Comparison of ENCODE assay signal across 22 cellular contexts in the genomic region with DNA sequence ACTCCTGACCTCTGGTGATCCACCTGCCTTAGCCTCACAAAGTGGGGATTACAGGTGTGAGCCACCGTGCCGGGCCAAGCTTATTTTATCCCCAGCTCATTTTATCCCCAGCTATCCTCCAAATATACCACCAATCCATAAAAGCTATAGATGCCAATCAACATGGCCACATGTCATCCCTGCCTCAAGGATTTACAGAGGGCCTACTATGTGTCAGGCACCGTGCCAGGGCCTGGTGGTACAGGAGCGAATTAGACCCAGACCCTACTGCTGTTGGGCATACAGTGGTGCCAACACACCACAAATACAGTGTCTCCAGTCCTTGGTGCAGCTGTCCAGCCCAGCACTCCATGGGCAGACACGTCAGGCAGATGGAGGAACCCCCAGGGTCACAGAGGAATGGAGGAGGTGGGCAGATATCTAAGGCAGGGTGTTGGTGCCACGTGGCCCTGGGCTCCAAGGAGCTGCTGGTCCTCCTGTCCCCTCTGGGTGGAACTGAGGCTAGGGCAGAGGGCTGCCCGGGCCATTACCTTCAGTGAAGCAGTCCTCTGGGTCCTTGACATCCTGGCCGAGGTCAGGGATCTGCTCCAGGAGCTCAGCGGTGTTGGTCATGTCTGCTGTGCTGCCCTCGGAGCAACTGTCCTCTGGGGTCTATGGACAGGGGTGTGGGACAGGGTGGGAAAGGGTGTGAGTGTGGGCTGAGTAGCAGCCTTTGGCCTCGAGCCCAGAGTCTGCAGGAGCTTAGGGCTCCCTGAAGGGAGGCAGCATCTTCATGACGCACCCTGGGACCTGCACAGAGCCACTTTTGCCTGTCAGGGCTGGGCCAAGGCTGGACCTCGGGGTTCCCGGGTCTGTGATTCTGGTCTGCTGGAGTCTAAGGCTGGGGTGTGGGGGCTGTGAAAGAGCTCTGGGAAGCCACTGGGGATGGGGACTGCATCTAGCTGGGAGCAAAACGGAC.
DNase-seq lines count a peak whose midpoint lies in the region; FAIRE-seq and TF ChIP-seq lines count a peak whose summit lies in the region.
"Had no signal": no experiment of that assay in that cellular context is flagged by ENCODE, and none has a peak within 500 bp of the region (broad histone marks: within the 10 kb centered on the region; RNA-seq: fewer than 3 reads in every experiment).

No MANE protein-coding gene starts in this region.

- no peak for TF ChIP-seq CTCF in HEK293 (tag by site-specific recombination; IDR thresholded peaks at IDR 0.05)
- TF ChIP-seq CTCF in D721Med (IDR thresholded peaks at IDR 0.05; ENCODE audit: insufficient read depth, missing control alignments) = no peak

- no peak overlapping the region for H3K4me3 Mint-ChIP-seq in activated CD4-positive, alpha-beta T cell treated with anti-CD3 and anti-CD28 coated beads, Interleukin-2, amount 10 ng/mL, durations not matched to agents 7 days and 5 days
- H3K4me3 Mint-ChIP-seq: activated naive CD4-positive, alpha-beta T cell treated with anti-CD3 and anti-CD28 coated beads for 36 hours; activated T-cell treated with anti-CD3 and anti-CD28 coated beads, Interleukin-2, amount 50 U/mL, for 24 hours; CD8-positive, alpha-beta memory T cell; HFFc6 had no signal

- DNase-seq in activated CD4-positive, alpha-beta T cell treated with anti-CD3 and anti-CD28 coated beads, Interleukin-2, amount 10 ng/mL, durations not matched to agents 7 days and 5 days = peak; percentile 4
- DNase-seq in activated CD4-positive, alpha-beta T cell treated with anti-CD3 and anti-CD28 coated beads, Interleukin-2, amount 50 U/mL, for 48 hours = no peak
- peak; percentile 45 for DNase-seq in islet precursor cell
- DNase-seq in stimulated activated CD8-positive, alpha-beta memory T cell treated with anti-CD3 and anti-CD28 coated beads, Interleukin-4, amount 100 ng/mL, for 48 hours = peak; percentile 17
- DNase-seq in NCI-H69 (lab: John Stamatoyannopoulos, UW) = no peak
- no peak for DNase-seq in D721Med (ENCODE audit: insufficient read length, low spot score)
- DNase-seq in NCI-H446 (lab: John Stamatoyannopoulos, UW) = no peak
- DNase-seq: activated CD4-positive, alpha-beta T cell treated with anti-CD3 and anti-CD28 coated beads for 48 hours; activated naive CD4-positive, alpha-beta T cell treated with anti-CD3 and anti-CD28 coated beads for 36 hours; activated T-cell treated with anti-CD3 and anti-CD28 coated beads, Interleukin-2, amount 50 U/mL, for 24 hours; CD8-positive, alpha-beta memory T cell; dermis blood vessel endothelial cell; DMS79 treated with DMSO at 0.1 percent for 48 hours; HFFc6; NCI-H1436 treated with DMSO at 0.1 percent for 48 hours; NCI-H510A treated with DMSO at 0.1 percent for 48 hours; stimulated activated CD4-positive, alpha-beta T cell treated with anti-CD3 and anti-CD28 coated beads, Interleukin-15, amount 100 ng/mL, for 24 hours had no signal

- H3K27ac Mint-ChIP-seq in activated CD4-positive, alpha-beta T cell treated with anti-CD3 and anti-CD28 coated beads, Interleukin-2, amount 10 ng/mL, durations not matched to agents 7 days and 5 days = no peak overlapping the region
- H3K27ac Mint-ChIP-seq: activated naive CD4-positive, alpha-beta T cell treated with anti-CD3 and anti-CD28 coated beads for 36 hours; activated T-cell treated with anti-CD3 and anti-CD28 coated beads, Interleukin-2, amount 50 U/mL, for 24 hours; CD8-positive, alpha-beta memory T cell; HFFc6 had no signal

- H3K27ac ChIP-seq in HEK293 (ENCODE audit: extremely low read depth, low read depth, low read length) = no peak overlapping the region
- H3K27ac ChIP-seq: cardiac muscle cell, KMS-11, suprapubic skin had no signal

- H3K36me3 ChIP-seq in HEK293 (ENCODE audit: control insufficient read depth in 2 of 2, insufficient read depth in 1 of 2, low read length in 2 of 2) = no peaks in the 10 kb centered on the region
- H3K36me3 ChIP-seq: cardiac muscle cell, suprapubic skin had no signal

- CTCF ChIA-PET in activated CD4-positive, alpha-beta T cell treated with anti-CD3 and anti-CD28 coated beads, Interleukin-2, amount 10 ng/mL, durations not matched to agents 7 days and 5 days (lab: Charles Lee) = interaction anchor here (0.6 kb wide), 1 partner anchor 789 kb away, joined by 3 read pairs; no protein-coding TSS in a partner anchor
- CTCF ChIA-PET in HEK293 (lab: Yijun Ruan, JAX) = interaction anchor here (0.7 kb wide), 1 partner anchor 55 kb away, joined by 5 read pairs; no protein-coding TSS in a partner anchor

- no peaks in the 10 kb centered on the region for H3K4me1 Mint-ChIP-seq in activated CD4-positive, alpha-beta T cell treated with anti-CD3 and anti-CD28 coated beads, Interleukin-2, amount 10 ng/mL, durations not matched to agents 7 days and 5 days
- H3K4me1 Mint-ChIP-seq: CD8-positive, alpha-beta memory T cell had no signal

- no peak for FAIRE-seq in D721Med (lab: Jason Lieb, UNC)
- FAIRE-seq: RCC 7860 had no signal

- POLR2A ChIA-PET in activated CD4-positive, alpha-beta T cell treated with anti-CD3 and anti-CD28 coated beads, Interleukin-2, amount 10 ng/mL, durations not matched to agents 7 days and 5 days (lab: Charles Lee) = no interaction called here
- POLR2A ChIA-PET in HEK293 (lab: Yijun Ruan, JAX) = no interaction called here

- H3K4me1 ChIP-seq in HEK293 (ENCODE audit: control insufficient read depth, insufficient read depth, low read length) = no peaks in the 10 kb centered on the region
- H3K4me1 ChIP-seq: suprapubic skin had no signal

- no peaks in the 10 kb centered on the region for H3K36me3 Mint-ChIP-seq in activated CD4-positive, alpha-beta T cell treated with anti-CD3 and anti-CD28 coated beads, Interleukin-2, amount 10 ng/mL, durations not matched to agents 7 days and 5 days (ENCODE audit: low read depth)
- H3K36me3 Mint-ChIP-seq: CD8-positive, alpha-beta memory T cell had no signal

- H3K9me3 Mint-ChIP-seq in activated CD4-positive, alpha-beta T cell treated with anti-CD3 and anti-CD28 coated beads, Interleukin-2, amount 10 ng/mL, durations not matched to agents 7 days and 5 days = no peaks in the 10 kb centered on the region
- H3K9me3 Mint-ChIP-seq: activated T-cell treated with anti-CD3 and anti-CD28 coated beads, Interleukin-2, amount 50 U/mL, for 24 hours had no signal

- H3K4me3 ChIP-seq in HEK293 (ENCODE audit: low read depth, low read length) = no peak overlapping the region
- H3K4me3 ChIP-seq: cardiac muscle cell, suprapubic skin had no signal

- no peaks in the 10 kb centered on the region for H3K27me3 Mint-ChIP-seq in activated CD4-positive, alpha-beta T cell treated with anti-CD3 and anti-CD28 coated beads, Interleukin-2, amount 10 ng/mL, durations not matched to agents 7 days and 5 days
- H3K27me3 Mint-ChIP-seq: activated T-cell treated with anti-CD3 and anti-CD28 coated beads, Interleukin-2, amount 50 U/mL, for 24 hours had no signal

- H3K9me3 ChIP-seq in HEK293 (ENCODE audit: control insufficient read depth, insufficient read depth, low read depth, low read length) = no peaks in the 10 kb centered on the region
- H3K9me3 ChIP-seq: suprapubic skin had no signal

TF ChIP-seq in HEK293, 187 proteins besides CTCF, POLR2A, EP300 and RAD21:
- TF ChIP-seq ZIC2 (tag by site-specific recombination; IDR thresholded peaks at IDR 0.05) = peak; percentile 57
- TF ChIP-seq ZNF37A (tag by site-specific recombination; IDR thresholded peaks at IDR 0.05) = no peak
TF ChIP-seq in HEK293: peak in this region for 1.

Comparison
In these comparisons a context has a peak if more than half of its experiments do, and no peak if none do; other contexts are left out.
1. DNase-seq: peak in activated CD4-positive, alpha-beta T cell treated with anti-CD3 and anti-CD28 coated beads, Interleukin-2, amount 10 ng/mL, durations not matched to agents 7 days and 5 days (single experiment), islet precursor cell (single experiment) and stimulated activated CD8-positive, alpha-beta memory T cell treated with anti-CD3 and anti-CD28 coated beads, Interleukin-4, amount 100 ng/mL, for 48 hours (single experiment); none in activated CD4-positive, alpha-beta T cell treated with anti-CD3 and anti-CD28 coated beads, Interleukin-2, amount 50 U/mL, for 48 hours (0 of 2), NCI-H69 (single experiment), D721Med (single experiment) and NCI-H446 (0 of 2).